12 cellular contexts compared by ENCODE assay signal in the genomic region with DNA sequence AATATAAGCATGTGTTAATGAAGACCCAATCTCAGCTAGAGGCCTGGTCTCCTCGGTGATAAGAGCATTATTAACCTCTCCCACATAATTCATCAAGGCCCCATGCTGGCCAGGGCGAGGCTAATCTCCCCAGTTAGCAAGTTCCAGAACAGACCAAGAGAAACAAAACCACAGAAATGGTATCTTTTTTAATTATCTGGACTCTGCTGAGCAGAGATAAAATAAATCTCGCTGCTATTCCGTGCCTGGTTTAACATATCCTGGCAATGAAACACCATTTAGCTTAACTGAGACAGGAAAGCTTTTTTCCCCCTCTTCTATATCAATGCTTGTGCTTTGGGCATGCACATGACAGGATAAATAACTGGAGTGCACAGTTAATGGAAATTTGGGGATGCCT.
"Had no signal": no experiment of that assay in that cellular context is flagged by ENCODE, and none has a peak within 500 bp of the region (broad histone marks: within the 10 kb centered on the region; RNA-seq: fewer than 3 reads in every experiment).

No MANE protein-coding gene starts in this region.

- H3K4me3 Mint-ChIP-seq: activated naive CD4-positive, alpha-beta T cell treated with anti-CD3 and anti-CD28 coated beads, Interleukin-2, amount 50 U/mL, for 24 hours; naive B cell; stimulated activated memory B cell treated with anti-CD40 and anti-IgM and Interleukin-4, amounts not matched to agents 10 μg/mL and 1 μg/mL and 100 μg/mL, for 72 hours had no signal

- H3K36me3 Mint-ChIP-seq: activated naive CD4-positive, alpha-beta T cell treated with anti-CD3 and anti-CD28 coated beads, Interleukin-2, amount 50 U/mL, for 24 hours; naive B cell; stimulated activated memory B cell treated with anti-CD40 and anti-IgM and Interleukin-4, amounts not matched to agents 10 μg/mL and 1 μg/mL and 100 μg/mL, for 72 hours had no signal

- H3K27ac Mint-ChIP-seq: activated naive CD4-positive, alpha-beta T cell treated with anti-CD3 and anti-CD28 coated beads, Interleukin-2, amount 50 U/mL, for 24 hours; naive B cell; stimulated activated memory B cell treated with anti-CD40 and anti-IgM and Interleukin-4, amounts not matched to agents 10 μg/mL and 1 μg/mL and 100 μg/mL, for 72 hours had no signal

- H3K9me3 Mint-ChIP-seq: activated naive CD4-positive, alpha-beta T cell treated with anti-CD3 and anti-CD28 coated beads, Interleukin-2, amount 50 U/mL, for 24 hours; stimulated activated memory B cell treated with anti-CD40 and anti-IgM and Interleukin-4, amounts not matched to agents 10 μg/mL and 1 μg/mL and 100 μg/mL, for 72 hours had no signal

- DNase-seq: activated CD4-positive, alpha-beta T cell treated with anti-CD3 and anti-CD28 coated beads, Interleukin-2, amount 50 U/mL, for 1 hour; activated CD4-positive, CD25-positive, alpha-beta regulatory T cell; activated effector memory CD4-positive, alpha-beta T cell treated with Interleukin-2 at 50 U/mL for 16 hours; kidney; naive B cell; right cardiac atrium; SW 1271; T1000; transverse colon had no signal

- FAIRE-seq: kidney had no signal

- H3K4me3 ChIP-seq: gastroesophageal sphincter, transverse colon had no signal

- H3K4me1 Mint-ChIP-seq: naive B cell had no signal

- H3K27me3 Mint-ChIP-seq: activated naive CD4-positive, alpha-beta T cell treated with anti-CD3 and anti-CD28 coated beads, Interleukin-2, amount 50 U/mL, for 24 hours; naive B cell; stimulated activated memory B cell treated with anti-CD40 and anti-IgM and Interleukin-4, amounts not matched to agents 10 μg/mL and 1 μg/mL and 100 μg/mL, for 72 hours had no signal

- ATAC-seq: gastroesophageal sphincter; right cardiac atrium; stimulated activated memory B cell treated with anti-CD40 and anti-IgM and Interleukin-4, amounts not matched to agents 10 μg/mL and 1 μg/mL and 100 μg/mL, for 72 hours had no signal
